8 cellular contexts compared by ENCODE assay signal in the genomic region with DNA sequence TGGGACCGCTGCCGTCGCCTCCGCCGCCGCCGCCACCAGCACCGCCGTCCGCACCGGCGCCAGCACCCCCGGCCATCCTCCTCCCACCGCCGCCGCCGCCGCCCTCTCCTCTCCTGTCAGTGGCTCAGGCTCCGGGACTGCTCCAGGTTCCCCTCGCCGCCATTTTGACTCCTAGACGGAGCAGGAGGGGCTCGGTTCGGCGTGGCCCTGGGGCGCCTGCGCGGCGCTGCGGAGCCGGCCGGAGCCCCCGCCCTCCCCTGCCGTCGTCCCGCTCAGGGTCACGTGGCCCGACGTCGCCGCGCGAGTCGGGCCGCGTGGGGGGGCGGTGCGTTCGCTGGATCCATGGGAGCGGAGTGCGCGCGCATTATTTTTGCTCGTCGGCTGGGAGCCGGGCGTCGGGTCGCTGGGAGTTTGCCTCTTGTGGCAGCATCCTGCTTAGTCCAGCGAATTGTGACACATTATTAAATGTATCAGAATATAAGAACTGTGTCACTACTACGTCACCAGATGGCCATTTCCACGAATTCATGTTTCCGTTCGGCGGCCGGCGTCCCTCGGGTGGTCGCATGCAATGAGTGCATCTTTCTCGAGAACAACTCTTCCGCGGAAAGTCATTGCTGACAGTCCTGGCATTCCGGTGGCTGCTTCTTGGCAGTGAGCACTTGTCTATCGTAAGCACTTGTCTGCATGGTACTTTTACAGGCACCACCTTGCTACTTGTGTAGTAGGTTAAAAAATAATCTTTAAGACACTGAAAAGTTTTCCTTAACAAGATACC. TPM values are rescaled to one million over a fixed set of nuclear protein-coding genes. Genes with fewer than 3 reads are reported as not detected.
A peak's percentile ranks its signal among the peaks of the same experiment; 100 is the strongest.
DNase-seq lines count a peak whose midpoint lies in the region; TF ChIP-seq lines count a peak whose summit lies in the region.

A gene with protein sequence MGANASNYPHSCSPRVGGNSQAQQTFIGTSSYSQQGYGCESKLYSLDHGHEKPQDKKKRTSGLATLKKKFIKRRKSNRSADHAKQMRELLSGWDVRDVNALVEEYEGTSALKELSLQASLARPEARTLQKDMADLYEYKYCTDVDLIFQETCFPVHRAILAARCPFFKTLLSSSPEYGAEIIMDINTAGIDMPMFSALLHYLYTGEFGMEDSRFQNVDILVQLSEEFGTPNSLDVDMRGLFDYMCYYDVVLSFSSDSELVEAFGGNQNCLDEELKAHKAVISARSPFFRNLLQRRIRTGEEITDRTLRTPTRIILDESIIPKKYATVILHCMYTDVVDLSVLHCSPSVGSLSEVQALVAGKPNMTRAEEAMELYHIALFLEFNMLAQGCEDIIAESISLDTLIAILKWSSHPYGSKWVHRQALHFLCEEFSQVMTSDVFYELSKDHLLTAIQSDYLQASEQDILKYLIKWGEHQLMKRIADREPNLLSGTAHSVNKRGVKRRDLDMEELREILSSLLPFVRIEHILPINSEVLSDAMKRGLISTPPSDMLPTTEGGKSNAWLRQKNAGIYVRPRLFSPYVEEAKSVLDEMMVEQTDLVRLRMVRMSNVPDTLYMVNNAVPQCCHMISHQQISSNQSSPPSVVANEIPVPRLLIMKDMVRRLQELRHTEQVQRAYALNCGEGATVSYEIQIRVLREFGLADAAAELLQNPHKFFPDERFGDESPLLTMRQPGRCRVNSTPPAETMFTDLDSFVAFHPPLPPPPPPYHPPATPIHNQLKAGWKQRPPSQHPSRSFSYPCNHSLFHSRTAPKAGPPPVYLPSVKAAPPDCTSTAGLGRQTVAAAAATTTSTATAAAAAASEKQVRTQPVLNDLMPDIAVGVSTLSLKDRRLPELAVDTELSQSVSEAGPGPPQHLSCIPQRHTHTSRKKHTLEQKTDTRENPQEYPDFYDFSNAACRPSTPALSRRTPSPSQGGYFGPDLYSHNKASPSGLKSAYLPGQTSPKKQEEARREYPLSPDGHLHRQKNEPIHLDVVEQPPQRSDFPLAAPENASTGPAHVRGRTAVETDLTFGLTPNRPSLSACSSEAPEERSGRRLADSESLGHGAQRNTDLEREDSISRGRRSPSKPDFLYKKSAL (minus strand): TSS at position 184 of the 778 bp plus-strand sequence. CDS start 36,985 bp downstream, outside the sequence.

- peak within 1 kb of the TSS; percentile 81 for H3K9ac ChIP-seq in MM.1S (ENCODE audit: low read length)

- H3K27ac ChIP-seq in MM.1S (ENCODE audit: low read length): peak within 1 kb of the TSS; percentile 68

- peaks cover 25% of the 10 kb centered on the region for H3K4me1 ChIP-seq in HAP-1
- peaks cover 9% of the 10 kb centered on the region; the same call in 1 of the 2 replicates for H3K4me1 ChIP-seq in MM.1S (ENCODE audit: low read length)

- peak within 1 kb of the TSS; percentile 61 for H3K4me3 ChIP-seq in HAP-1
- H3K4me3 ChIP-seq in MM.1S (ENCODE audit: low read length): peak within 1 kb of the TSS; percentile 81
- peak within 1 kb of the TSS; percentile 80 for H3K4me3 ChIP-seq in fibroblast of the aortic adventitia (ENCODE audit: low read depth, low read length)

- peaks cover 20% of the 10 kb centered on the region for H3K9me3 Mint-ChIP-seq in nephron progenitor cell
- H3K9me3 Mint-ChIP-seq in stimulated activated naive CD8-positive, alpha-beta T cell treated with anti-CD3 and anti-CD28 coated beads, Interleukin-15, Interleukin-2, amounts not matched to agents 100 ng/mL and 50 ng/mL, for 24 hours: no peaks in the 10 kb centered on the region

- peak within 1 kb of the TSS; percentile 78 for H2AFZ ChIP-seq in MM.1S (ENCODE audit: low read length)

- peaks cover 46% of the 10 kb centered on the region for H3K4me1 Mint-ChIP-seq in nephron progenitor cell
- peaks cover 58% of the 10 kb centered on the region for H3K4me1 Mint-ChIP-seq in stimulated activated naive CD8-positive, alpha-beta T cell treated with anti-CD3 and anti-CD28 coated beads, Interleukin-15, Interleukin-2, amounts not matched to agents 100 ng/mL and 50 ng/mL, for 24 hours (ENCODE audit: low read depth)

- peak within 1 kb of the TSS; percentile 95 for H3K4me3 Mint-ChIP-seq in nephron progenitor cell
- H3K4me3 Mint-ChIP-seq in stimulated activated naive CD8-positive, alpha-beta T cell treated with anti-CD3 and anti-CD28 coated beads, Interleukin-15, Interleukin-2, amounts not matched to agents 100 ng/mL and 50 ng/mL, for 24 hours: peak within 1 kb of the TSS; percentile 91

- peaks cover 43% of the 10 kb centered on the region for H3K79me2 ChIP-seq in MM.1S (ENCODE audit: low read length)

- peak within 1 kb of the TSS; percentile 85 for H3K4me2 ChIP-seq in MM.1S (ENCODE audit: low read depth, low read length)

- H3K36me3 Mint-ChIP-seq in nephron progenitor cell (ENCODE audit: low read depth): peaks cover 35% of the 10 kb centered on the region
- no peaks in the 10 kb centered on the region for H3K36me3 Mint-ChIP-seq in stimulated activated naive CD8-positive, alpha-beta T cell treated with anti-CD3 and anti-CD28 coated beads, Interleukin-15, Interleukin-2, amounts not matched to agents 100 ng/mL and 50 ng/mL, for 24 hours (ENCODE audit: low read depth)

- H3K36me3 ChIP-seq in HAP-1 (replicated peaks): no peaks in the 10 kb centered on the region
- H3K36me3 ChIP-seq in MM.1S (replicated peaks; ENCODE audit: insufficient read depth, low read length): no peaks in the 10 kb centered on the region

- H3K27me3 Mint-ChIP-seq in nephron progenitor cell (ENCODE audit: low read depth, poor library complexity): no peaks in the 10 kb centered on the region
- no peaks in the 10 kb centered on the region for H3K27me3 Mint-ChIP-seq in stimulated activated naive CD8-positive, alpha-beta T cell treated with anti-CD3 and anti-CD28 coated beads, Interleukin-15, Interleukin-2, amounts not matched to agents 100 ng/mL and 50 ng/mL, for 24 hours

- in situ Hi-C loops in G401 (cut with HindIII; ENCODE audit: low sequenced_read_pairs) (no loop called here), HAP-1 (cut with MboI; ENCODE audit: low sequenced_read_pairs) (no loop called here)

- peaks cover 9% of the 10 kb centered on the region; the same call in 1 of the 2 replicates for H3F3A ChIP-seq in MM.1S (ENCODE audit: insufficient read depth, low read length)

- no peaks in the 10 kb centered on the region for H4K20me1 ChIP-seq in MM.1S (ENCODE audit: insufficient read depth, low read length)

- H3K9me2 ChIP-seq in MM.1S (replicated peaks; ENCODE audit: insufficient read depth, low read length): no peaks in the 10 kb centered on the region

- peaks cover 4% of the 10 kb centered on the region for H3K9me3 ChIP-seq in HAP-1
- H3K9me3 ChIP-seq in MM.1S (replicated peaks; ENCODE audit: insufficient read depth, low read length): no peaks in the 10 kb centered on the region

- peak within 1 kb of the TSS; percentile 97 for H3K27ac Mint-ChIP-seq in nephron progenitor cell
- peak within 1 kb of the TSS; percentile 85 for H3K27ac Mint-ChIP-seq in stimulated activated naive CD8-positive, alpha-beta T cell treated with anti-CD3 and anti-CD28 coated beads, Interleukin-15, Interleukin-2, amounts not matched to agents 100 ng/mL and 50 ng/mL, for 24 hours

- H3K27me3 ChIP-seq in HAP-1 (ENCODE audit: low read depth): no peaks in the 10 kb centered on the region
- no peaks in the 10 kb centered on the region for H3K27me3 ChIP-seq in MM.1S (replicated peaks; ENCODE audit: insufficient read depth, low read length)

- peak; percentile 13; the same call in 1 of the 2 replicates for TF ChIP-seq CTCF in MM.1S (IDR thresholded peaks at IDR 0.05; ENCODE audit: low read length)
- peak; percentile 31 for TF ChIP-seq CTCF in fibroblast of the aortic adventitia (IDR thresholded peaks at IDR 0.05; ENCODE audit: insufficient read depth, low read length)
- no peak for TF ChIP-seq CTCF in nephron progenitor cell (IDR thresholded peaks at IDR 0.05)

- DNase-seq in G401 (ENCODE audit: low spot score): peak; percentile 90
- DNase-seq in HAP-1 (ENCODE audit: low spot score in 2 of 2): peak; percentile 91 to 96
- DNase-seq in MM.1S: peak; percentile 89
- peak; percentile 76 for DNase-seq in SHP77 treated with DMSO at 0.1 percent for 48 hours (lab: John Stamatoyannopoulos, UW)
- DNase-seq in activated effector memory CD4-positive, alpha-beta T cell treated with anti-CD3 and anti-CD28 coated beads, Interleukin-2, amount 50 U/mL, for 16 hours: peak; percentile 98
- DNase-seq in fibroblast of the aortic adventitia (ENCODE audit: low read depth): peak; percentile 90
- DNase-seq in nephron progenitor cell: peak; percentile 97

RNA-seq across cellular contexts. Expression of the gene that starts here (rescaled TPM):
- total RNA-seq in G401 (2014; rRNA removed; shearing (Covaris generic)): 9.4 and 12.7 TPM in 2 replicates
- 38.0 and 39.6 TPM in 2 replicates for total RNA-seq in fibroblast of the aortic adventitia (ENCODE audit: low replicate concordance)

Comparison
In these comparisons a context has a peak if more than half of its experiments do, and no peak if none do; other contexts are left out.
1. Peak in every context shown above with its lines: DNase-seq, H3K4me3 ChIP-seq and H3K27ac ChIP-seq.